ENCODE assay signal across 8 cellular contexts in genomic region chr4:183256756-183257385, GRCh38.
DNase-seq lines count a peak whose midpoint lies in the region; ATAC-seq and TF ChIP-seq lines count a peak whose summit lies in the region.

No MANE protein-coding gene starts in this region.

- peak; percentile 71 for ATAC-seq in GM21619 (IDR thresholded peaks at IDR 0.05; ENCODE audit: unreplicated experiment)
- peak; percentile 52 for ATAC-seq in effector memory CD8-positive, alpha-beta T cell (replicated peaks)

- no peak overlapping the region for H3K9ac ChIP-seq in MM.1S (ENCODE audit: low read length)

- H2AFZ ChIP-seq in MM.1S (ENCODE audit: low read length), result no peak overlapping the region

- H3K4me1 ChIP-seq in MM.1S (ENCODE audit: low read length) (no peaks in the 10 kb centered on the region), tibial artery (peaks cover 0 to 17% (median 2%) of the 10 kb centered on the region in 4 donors)

- H3K79me2 ChIP-seq in MM.1S (ENCODE audit: low read length), result no peaks in the 10 kb centered on the region

- H3K9me3 ChIP-seq in MM.1S (replicated peaks; ENCODE audit: insufficient read depth, low read length) (no peaks in the 10 kb centered on the region), tibial artery (no peaks in the 10 kb centered on the region)

- H4K20me1 ChIP-seq in MM.1S (ENCODE audit: insufficient read depth, low read length), result no peaks in the 10 kb centered on the region

- TF ChIP-seq CTCF in GM06990 (IDR thresholded peaks at IDR 0.05; ENCODE audit: insufficient read depth, low read length, poor library complexity, severe bottlenecking), result peak; percentile 89
- peak; percentile 79 for TF ChIP-seq CTCF in MM.1S (IDR thresholded peaks at IDR 0.05; ENCODE audit: low read length)
- peak; percentile 66 to 68 for TF ChIP-seq CTCF in tibial artery (IDR thresholded peaks at IDR 0.05)

- H3K27me3 Mint-ChIP-seq in effector memory CD8-positive, alpha-beta T cell, result peaks cover 0 to 6% of the 10 kb centered on the region in 2 donors

- H3K27ac ChIP-seq in MM.1S (ENCODE audit: low read length) (no peak overlapping the region), tibial artery (peak overlapping the region in 1 of 2 donors; percentile 33)

- H3K27me3 ChIP-seq in GM06990 (replicated peaks; ENCODE audit: control insufficient read depth, insufficient read depth, low read length) (no peaks in the 10 kb centered on the region; the same call in none of the 2 replicates), MM.1S (replicated peaks; ENCODE audit: insufficient read depth, low read length) (no peaks in the 10 kb centered on the region), tibial artery (no peaks in the 10 kb centered on the region)

- H3K9me2 ChIP-seq in MM.1S (replicated peaks; ENCODE audit: insufficient read depth, low read length), result no peaks in the 10 kb centered on the region

- no peak overlapping the region for H3K4me3 ChIP-seq in GM06990 (replicated peaks; ENCODE audit: low read depth, low read length)
- H3K4me3 ChIP-seq in MM.1S (ENCODE audit: low read length), result no peak overlapping the region
- H3K4me3 ChIP-seq in tibial artery, result no peak overlapping the region

- DNase-seq in GM06990 (ENCODE audit: extremely low read depth, insufficient read length) (peak; percentile 20), MM.1S (peak; percentile 34), myocyte (ENCODE audit: low read depth) (peak; percentile 48), tibial artery (peak; percentile 60 to 70), NCI-H1048 (lab: John Stamatoyannopoulos, UW) (no peak)
- peak; percentile 29 to 41 for DNase-seq in activated CD4-positive, alpha-beta T cell treated with anti-CD3 and anti-CD28 coated beads for 4 hours
- DNase-seq in effector memory CD8-positive, alpha-beta T cell, result peak; percentile 12 to 16 (median 14)

- intact Hi-C loops in tibial artery (cut with DNase I; ENCODE audit: low total_unique reads), result no loop called here

- H3F3A ChIP-seq in MM.1S (ENCODE audit: insufficient read depth, low read length), result no peaks in the 10 kb centered on the region

- no peaks in the 10 kb centered on the region for H3K9me3 Mint-ChIP-seq in effector memory CD8-positive, alpha-beta T cell

- H3K36me3 Mint-ChIP-seq in effector memory CD8-positive, alpha-beta T cell (ENCODE audit: insufficient read depth), result no peaks in the 10 kb centered on the region

- H3K36me3 ChIP-seq in GM06990 (ENCODE audit: control insufficient read depth, insufficient read depth, low read length), result no peaks in the 10 kb centered on the region
- no peaks in the 10 kb centered on the region for H3K36me3 ChIP-seq in MM.1S (replicated peaks; ENCODE audit: insufficient read depth, low read length)
- H3K36me3 ChIP-seq in tibial artery, result peaks cover 8 to 44% (median 15%) of the 10 kb centered on the region in 3 donors

- H3K4me2 ChIP-seq in MM.1S (ENCODE audit: low read depth, low read length), result no peak overlapping the region

- no peak overlapping the region for H3K27ac Mint-ChIP-seq in effector memory CD8-positive, alpha-beta T cell

- H3K4me3 Mint-ChIP-seq in effector memory CD8-positive, alpha-beta T cell, result no peak overlapping the region

- no peaks in the 10 kb centered on the region for H3K4me1 Mint-ChIP-seq in effector memory CD8-positive, alpha-beta T cell (ENCODE audit: low read depth in 2 of 2)
